Comparison of ENCODE assay signal across 9 cellular contexts in the genomic region with DNA sequence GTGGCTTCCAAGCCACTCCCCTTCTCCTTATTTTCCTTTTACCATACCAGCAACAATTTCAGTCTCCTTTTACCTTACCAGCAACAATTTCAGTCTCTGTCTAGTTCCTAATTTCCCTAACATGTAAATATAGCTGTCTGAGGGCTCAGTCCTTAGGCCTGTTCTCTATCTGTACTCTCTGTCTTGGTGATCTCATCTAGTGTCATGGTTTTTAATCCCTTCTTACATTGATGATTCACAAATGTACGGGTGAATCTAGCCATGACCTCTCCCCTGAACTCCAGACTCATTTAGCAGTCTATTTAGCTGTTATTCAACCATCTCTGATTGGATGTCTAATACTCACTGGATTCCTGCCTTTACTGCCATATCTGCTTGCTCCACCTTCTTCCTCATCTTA. TPM values are rescaled to one million over a fixed set of nuclear protein-coding genes. Genes with fewer than 3 reads are reported as not detected.
DNase-seq lines count a peak whose midpoint lies in the region; ATAC-seq and TF ChIP-seq lines count a peak whose summit lies in the region.
"Had no signal": no experiment of that assay in that cellular context is flagged by ENCODE, and none has a peak within 500 bp of the region (broad histone marks: within the 10 kb centered on the region; RNA-seq: fewer than 3 reads in every experiment).

No MANE protein-coding gene starts in this region.

- peak; percentile 49 for ATAC-seq in activated CD8-positive, alpha-beta T cell treated with anti-CD3 and anti-CD28 coated beads for 36 hours
- ATAC-seq in activated CD8-positive, alpha-beta T cell treated with anti-CD3 and anti-CD28 coated beads, Interleukin-2, amount 10 ng/mL, durations not matched to agents 7 days and 5 days = no peak
- ATAC-seq in HG03066 (IDR thresholded peaks at IDR 0.05; ENCODE audit: low read depth, unreplicated experiment) (peak; percentile 42), natural killer cell (no peak)

- peaks cover 6% of the 10 kb centered on the region for H3K27me3 Mint-ChIP-seq in activated CD8-positive, alpha-beta T cell treated with anti-CD3 and anti-CD28 coated beads for 36 hours
- H3K27me3 Mint-ChIP-seq in activated CD8-positive, alpha-beta T cell treated with anti-CD3 and anti-CD28 coated beads, Interleukin-2, amount 10 ng/mL, durations not matched to agents 7 days and 5 days (ENCODE audit: low read depth) = peaks cover 4% of the 10 kb centered on the region
- H3K27me3 Mint-ChIP-seq in natural killer cell (ENCODE audit: low read depth in 2 of 2) = no peaks in the 10 kb centered on the region

- no peak overlapping the region for H3K4me3 Mint-ChIP-seq in activated CD8-positive, alpha-beta T cell treated with anti-CD3 and anti-CD28 coated beads for 36 hours
- no peak overlapping the region for H3K4me3 Mint-ChIP-seq in activated CD8-positive, alpha-beta T cell treated with anti-CD3 and anti-CD28 coated beads, Interleukin-2, amount 10 ng/mL, durations not matched to agents 7 days and 5 days
- no peak overlapping the region for H3K4me3 Mint-ChIP-seq in natural killer cell

- TF ChIP-seq CTCF in activated CD8-positive, alpha-beta T cell treated with anti-CD3 and anti-CD28 coated beads for 36 hours (IDR thresholded peaks at IDR 0.05) = no peak
- no peak for TF ChIP-seq CTCF in natural killer cell (IDR thresholded peaks at IDR 0.05)

- intact Hi-C loops in activated CD8-positive, alpha-beta T cell treated with anti-CD3 and anti-CD28 coated beads for 36 hours (cut with micrococcal nuclease) = no loop called here
- intact Hi-C loops in natural killer cell (cut with micrococcal nuclease) = no loop called here

- H3K27ac Mint-ChIP-seq in activated CD8-positive, alpha-beta T cell treated with anti-CD3 and anti-CD28 coated beads for 36 hours = no peak overlapping the region
- H3K27ac Mint-ChIP-seq in activated CD8-positive, alpha-beta T cell treated with anti-CD3 and anti-CD28 coated beads, Interleukin-2, amount 10 ng/mL, durations not matched to agents 7 days and 5 days = no peak overlapping the region
- H3K27ac Mint-ChIP-seq in natural killer cell = peak overlapping the region in 1 of 2 donors; percentile 41

- no peaks in the 10 kb centered on the region for H3K4me1 Mint-ChIP-seq in activated CD8-positive, alpha-beta T cell treated with anti-CD3 and anti-CD28 coated beads for 36 hours (ENCODE audit: low read depth)
- peaks cover 3% of the 10 kb centered on the region for H3K4me1 Mint-ChIP-seq in activated CD8-positive, alpha-beta T cell treated with anti-CD3 and anti-CD28 coated beads, Interleukin-2, amount 10 ng/mL, durations not matched to agents 7 days and 5 days (ENCODE audit: low read depth)
- H3K4me1 Mint-ChIP-seq in natural killer cell = peaks cover 26 to 41% of the 10 kb centered on the region in 2 donors

- H3K36me3 Mint-ChIP-seq in activated CD8-positive, alpha-beta T cell treated with anti-CD3 and anti-CD28 coated beads for 36 hours (ENCODE audit: low read depth) = no peaks in the 10 kb centered on the region
- no peaks in the 10 kb centered on the region for H3K36me3 Mint-ChIP-seq in activated CD8-positive, alpha-beta T cell treated with anti-CD3 and anti-CD28 coated beads, Interleukin-2, amount 10 ng/mL, durations not matched to agents 7 days and 5 days (ENCODE audit: low read depth)
- H3K36me3 Mint-ChIP-seq in natural killer cell = no peaks in the 10 kb centered on the region

- no peak for DNase-seq in activated CD8-positive, alpha-beta T cell treated with anti-CD3 and anti-CD28 coated beads for 36 hours
- DNase-seq in activated CD8-positive, alpha-beta T cell treated with anti-CD3 and anti-CD28 coated beads, Interleukin-2, amount 10 ng/mL, durations not matched to agents 7 days and 5 days = no peak
- DNase-seq in astrocyte of the hippocampus (ENCODE audit: low read depth, low spot score) (peak; percentile 42), stromal cell of bone marrow (ENCODE audit: low read depth) (peak; percentile 63), natural killer cell (no peak), Ammon's horn (ENCODE audit: low spot score) (no peak), activated gamma-delta T cell (lab: John Stamatoyannopoulos, UW) (no peak)
- DNase-seq: upper lobe of left lung had no signal

- CTCF ChIA-PET in activated CD8-positive, alpha-beta T cell treated with anti-CD3 and anti-CD28 coated beads for 36 hours (lab: Charles Lee) = no interaction called here
- CTCF ChIA-PET in activated CD8-positive, alpha-beta T cell treated with anti-CD3 and anti-CD28 coated beads, Interleukin-2, amount 10 ng/mL, durations not matched to agents 7 days and 5 days (lab: Charles Lee) = interaction anchor here (0.7 kb wide), 1 partner anchor 11 kb away, joined by 3 read pairs; no protein-coding TSS in a partner anchor

- POLR2A ChIA-PET in activated CD8-positive, alpha-beta T cell treated with anti-CD3 and anti-CD28 coated beads for 36 hours (lab: Charles Lee) = interaction anchor here (1.1 kb wide), 1 partner anchor 9 kb away, joined by 3 read pairs; no protein-coding TSS in a partner anchor
- POLR2A ChIA-PET in activated CD8-positive, alpha-beta T cell treated with anti-CD3 and anti-CD28 coated beads, Interleukin-2, amount 10 ng/mL, durations not matched to agents 7 days and 5 days (lab: Charles Lee) = no interaction called here

- H3K9me3 Mint-ChIP-seq in activated CD8-positive, alpha-beta T cell treated with anti-CD3 and anti-CD28 coated beads for 36 hours = no peaks in the 10 kb centered on the region
- H3K9me3 Mint-ChIP-seq in activated CD8-positive, alpha-beta T cell treated with anti-CD3 and anti-CD28 coated beads, Interleukin-2, amount 10 ng/mL, durations not matched to agents 7 days and 5 days (ENCODE audit: insufficient read depth) = no peaks in the 10 kb centered on the region
- H3K9me3 Mint-ChIP-seq in natural killer cell = no peaks in the 10 kb centered on the region

RNA-seq across cellular contexts. Expression of gene IL15, which starts 7.2 kb away (rescaled TPM):
- total RNA-seq in activated CD8-positive, alpha-beta T cell treated with anti-CD3 and anti-CD28 coated beads for 36 hours = 1 to 10 TPM in 1 of 2 experiments, under 1 TPM in 1; 0.65 to 2.3 TPM
- total RNA-seq in activated CD8-positive, alpha-beta T cell treated with anti-CD3 and anti-CD28 coated beads, Interleukin-2, amount 10 ng/mL, durations not matched to agents 7 days and 5 days = under 1 TPM; 0.87 to 0.91 TPM
- 1 to 10 TPM; 6.0 to 8.1 (median 7.8) TPM for total RNA-seq in natural killer cell

Comparison
In these comparisons a context has a peak if more than half of its experiments do, and no peak if none do; other contexts are left out.
1. ATAC-seq: peak in activated CD8-positive, alpha-beta T cell treated with anti-CD3 and anti-CD28 coated beads for 36 hours (single experiment) and HG03066 (single experiment); none in activated CD8-positive, alpha-beta T cell treated with anti-CD3 and anti-CD28 coated beads, Interleukin-2, amount 10 ng/mL, durations not matched to agents 7 days and 5 days (single experiment) and natural killer cell (0 of 3).
2. DNase-seq: peak in astrocyte of the hippocampus (single experiment) and stromal cell of bone marrow (single experiment); none in activated CD8-positive, alpha-beta T cell treated with anti-CD3 and anti-CD28 coated beads for 36 hours (single experiment), activated CD8-positive, alpha-beta T cell treated with anti-CD3 and anti-CD28 coated beads, Interleukin-2, amount 10 ng/mL, durations not matched to agents 7 days and 5 days (single experiment), natural killer cell (single experiment), Ammon's horn (single experiment) and activated gamma-delta T cell (single experiment).